Comparison of ENCODE assay signal across 1 cellular context in genomic region chr1:29124366-29125236, GRCh38.
A peak's percentile ranks its signal among the peaks of the same experiment; 100 is the strongest.
TF ChIP-seq lines count a peak whose summit lies in the region.

No MANE protein-coding gene starts in this region.

TF ChIP-seq in K562, 482 proteins besides CTCF, POLR2A, EP300 and RAD21 (continued from another document and continues in another):
- TF ChIP-seq HMGXB4 (CRISPR knock-in tag; IDR thresholded peaks at IDR 0.05) (0 out of 2 replicates have a peak, but pooled peaks have one; percentile 54), RFX1 (IDR thresholded peaks at IDR 0.05) (no peak), NR2C1 (IDR thresholded peaks at IDR 0.05) (no peak), NR2C1 (tag; IDR thresholded peaks at IDR 0.05) (no peak), ZBTB9 (CRISPR knock-in tag; IDR thresholded peaks at IDR 0.05) (0 out of 2 replicates have a peak, but pooled peaks have one; percentile 25), NBN (IDR thresholded peaks at IDR 0.05; ENCODE audit: low read depth) (no peak), STAG1 (CRISPR knock-in tag; IDR thresholded peaks at IDR 0.05; ENCODE audit: borderline replicate concordance) (no peak), ELF2 (CRISPR knock-in tag; IDR thresholded peaks at IDR 0.05) (no peak), ELK1 (CRISPR knock-in tag; IDR thresholded peaks at IDR 0.05) (no peak), NRF1 (conservative IDR thresholded peaks at IDR 0.05 in 1 of 2, IDR thresholded peaks at IDR 0.05 in 1 of 2) (no peak; a peak in 2 of 4 replicates), BRD9 (IDR thresholded peaks at IDR 0.05; ENCODE audit: low read depth, partially characterized antibody) (no peak), XRCC5 (IDR thresholded peaks at IDR 0.05; ENCODE audit: low read depth, low read length) (no peak), GATAD2B (IDR thresholded peaks at IDR 0.05; ENCODE audit: borderline replicate concordance) (no peak; the same call in 1 of the 2 replicates), CSDE1 (IDR thresholded peaks at IDR 0.05) (no peak), SREBF2 (CRISPR knock-in tag; IDR thresholded peaks at IDR 0.05) (no peak), TCF15 (CRISPR knock-in tag; IDR thresholded peaks at IDR 0.05) (no peak), ZNF511 (CRISPR knock-in tag; IDR thresholded peaks at IDR 0.05) (no peak; the same call in 1 of the 2 replicates), NFATC3 (IDR thresholded peaks at IDR 0.05) (no peak), NCOA1 (IDR thresholded peaks at IDR 0.05; ENCODE audit: low read depth) (no peak), MYBL2 (IDR thresholded peaks at IDR 0.05; ENCODE audit: low read depth) (no peak), MYBL2 (CRISPR knock-in tag; IDR thresholded peaks at IDR 0.05; ENCODE audit: borderline replicate concordance) (no peak), SAFB2 (IDR thresholded peaks at IDR 0.05; ENCODE audit: borderline replicate concordance, low read depth, low read length, severe bottlenecking) (no peak), ZNF184 (CRISPR knock-in tag; IDR thresholded peaks at IDR 0.05) (no peak), KHSRP (IDR thresholded peaks at IDR 0.05) (no peak), THRB (CRISPR knock-in tag; conservative IDR thresholded peaks at IDR 0.05) (no peak; the same call in 1 of the 2 replicates), MEIS2 (IDR thresholded peaks at IDR 0.05; ENCODE audit: partially characterized antibody) (no peak), MXD1 (CRISPR knock-in tag; IDR thresholded peaks at IDR 0.05; ENCODE audit: borderline replicate concordance, poor library complexity, severe bottlenecking) (no peak), KDM1A (IDR thresholded peaks at IDR 0.05) (no peak), ZKSCAN3 (CRISPR knock-in tag; IDR thresholded peaks at IDR 0.05) (no peak), BRF2 (IDR thresholded peaks at IDR 0.05; ENCODE audit: borderline replicate concordance, insufficient read depth, insufficient read length) (no peak), RBM14 (IDR thresholded peaks at IDR 0.05; ENCODE audit: borderline replicate concordance, insufficient read depth, low read depth, low read length) (no peak), TSHZ1 (CRISPR knock-in tag; IDR thresholded peaks at IDR 0.05) (no peak), ZNF431 (CRISPR knock-in tag; IDR thresholded peaks at IDR 0.05) (no peak), ILK (tag; IDR thresholded peaks at IDR 0.05; ENCODE audit: borderline replicate concordance, low read depth) (no peak), USF1 (CRISPR knock-in tag; IDR thresholded peaks at IDR 0.05) (no peak), ZMIZ1 (IDR thresholded peaks at IDR 0.05; ENCODE audit: low read depth in 2 of 2, low read length in 2 of 2) (no peak), HMG20B (CRISPR knock-in tag; IDR thresholded peaks at IDR 0.05) (no peak), E2F3 (CRISPR knock-in tag; IDR thresholded peaks at IDR 0.05) (0 out of 2 replicates have a peak, but pooled peaks have one; percentile 35), KLF10 (CRISPR knock-in tag; IDR thresholded peaks at IDR 0.05) (no peak), IRF1 (CRISPR knock-in tag; IDR thresholded peaks at IDR 0.05; ENCODE audit: borderline replicate concordance) (no peak), CBFA2T2 (conservative IDR thresholded peaks at IDR 0.05) (no peak), PHB (CRISPR knock-in tag; IDR thresholded peaks at IDR 0.05) (no peak), CTCFL (IDR thresholded peaks at IDR 0.05; ENCODE audit: borderline replicate concordance, insufficient read depth, low read depth, low read length, poor library complexity, severe bottlenecking) (peak; percentile 68), NFE2L1 (tag; IDR thresholded peaks at IDR 0.05; ENCODE audit: borderline replicate concordance, low read depth) (no peak)
